In the genomic region with DNA sequence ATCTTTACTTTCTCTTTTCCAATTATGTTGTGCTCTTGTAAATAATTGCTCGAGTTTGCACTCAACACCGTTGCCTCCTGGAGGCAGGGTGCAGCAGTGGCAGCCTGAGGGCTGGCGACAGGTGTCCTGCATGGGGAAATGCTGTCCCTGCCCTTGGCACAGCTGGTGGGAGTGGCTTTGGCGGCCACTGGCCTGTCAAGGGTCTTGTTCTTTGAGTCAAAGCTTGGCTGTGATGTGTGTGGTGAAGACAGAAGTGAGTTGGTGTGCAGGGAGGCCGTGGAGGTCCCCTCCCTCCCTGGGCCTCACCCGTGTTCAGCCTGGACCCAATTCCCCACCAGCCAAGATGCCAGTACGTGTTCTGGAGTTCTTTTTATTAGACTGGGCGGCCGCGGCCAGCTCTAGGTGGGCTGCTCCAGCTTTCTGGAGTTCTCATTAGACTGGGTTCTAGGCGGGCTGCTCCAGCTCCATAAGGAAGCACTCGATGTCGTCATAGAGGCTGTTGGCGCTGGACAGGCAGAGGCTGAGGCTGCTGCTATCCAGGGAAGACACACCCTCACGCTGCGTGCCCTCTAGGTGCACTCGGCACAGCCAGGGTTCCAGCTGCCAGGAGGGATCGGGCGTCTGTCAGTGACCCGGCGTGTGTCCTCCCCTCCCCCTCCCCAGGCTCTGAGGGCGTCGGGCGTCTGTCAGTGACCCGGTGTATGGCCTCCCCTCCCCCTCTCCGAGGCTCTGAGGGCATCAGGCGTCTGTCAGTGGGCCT, we compare ENCODE assay signal across 7 cellular contexts. TPM values are rescaled to one million over a fixed set of nuclear protein-coding genes. Genes with fewer than 3 reads are reported as not detected.
A peak's percentile ranks its signal among the peaks of the same experiment; 100 is the strongest.
DNase-seq lines count a peak whose midpoint lies in the region; ATAC-seq and TF ChIP-seq lines count a peak whose summit lies in the region.

No MANE protein-coding gene starts in this region.

- no peak overlapping the region for H4K12ac ChIP-seq in trophoblast cell (ENCODE audit: low read depth, low read length)

- H3K4me1 ChIP-seq in duodenal mucosa (ENCODE audit: control insufficient read depth in 1 of 2, insufficient read depth in 2 of 2, low read length in 2 of 2) (peaks cover 45 to 49% of the 10 kb centered on the region in 2 donors), trophoblast cell (ENCODE audit: control insufficient read depth in 1 of 2, insufficient read depth in 2 of 2, low read length in 2 of 2) (peaks cover 9 to 17% of the 10 kb centered on the region in 2 experiments)

- H3K4me3 ChIP-seq in duodenal mucosa (ENCODE audit: low read depth in 1 of 2, low read length in 2 of 2), result no peak overlapping the region
- no peak overlapping the region for H3K4me3 ChIP-seq in trophoblast cell (ENCODE audit: low read depth, low read length)

- H3K27me3 ChIP-seq in duodenal mucosa (ENCODE audit: control insufficient read depth in 1 of 2, insufficient read depth in 2 of 2, low read length in 2 of 2), result no peaks in the 10 kb centered on the region
- H3K27me3 ChIP-seq in trophoblast cell (ENCODE audit: insufficient read depth, low read length), result no peaks in the 10 kb centered on the region

- WGBS in trophoblast cell (ENCODE audit: extremely low coverage, insufficient coverage, insufficient read length), result no CpG with 5 or more reads among the region's 27 CpGs

- H3K79me1 ChIP-seq in trophoblast cell (ENCODE audit: low read length), result peaks cover 2% of the 10 kb centered on the region

- peak overlapping the region; percentile 62 for H3K27ac ChIP-seq in duodenal mucosa (ENCODE audit: low read depth, low read length)
- H3K27ac ChIP-seq in trophoblast cell (ENCODE audit: low read depth, low read length), result no peak overlapping the region

- no peak overlapping the region for H3K4ac ChIP-seq in trophoblast cell (ENCODE audit: low read depth, low read length)

- peaks cover 42 to 65% of the 10 kb centered on the region in 2 donors for H3K36me3 ChIP-seq in duodenal mucosa (ENCODE audit: control insufficient read depth in 1 of 2, insufficient read depth in 2 of 2, low read length in 2 of 2)
- H3K36me3 ChIP-seq in trophoblast cell (ENCODE audit: control insufficient read depth in 1 of 2, insufficient read depth in 2 of 2, low read length in 2 of 2), result peaks cover 68 to 70% of the 10 kb centered on the region in 2 experiments

- no peak overlapping the region for H3K18ac ChIP-seq in trophoblast cell (ENCODE audit: low read length)

- H3K23ac ChIP-seq in trophoblast cell (ENCODE audit: low read length), result no peak overlapping the region

- H3K14ac ChIP-seq in trophoblast cell (ENCODE audit: low read length), result no peak overlapping the region

- H2AK5ac ChIP-seq in trophoblast cell (ENCODE audit: low read length), result no peak overlapping the region

- TF ChIP-seq CTCF in GM12874 (IDR thresholded peaks at IDR 0.05; ENCODE audit: insufficient read depth, low read depth, low read length), result peak; percentile 27; the same call in 1 of the 2 replicates

- H3K9ac ChIP-seq in duodenal mucosa (ENCODE audit: low read depth in 1 of 2, low read length in 2 of 2) (peak overlapping the region; percentile 41 to 43), trophoblast cell (ENCODE audit: low read length) (no peak overlapping the region)

- H2AFZ ChIP-seq in trophoblast cell (ENCODE audit: insufficient read depth, low read length, poor library complexity), result no peak overlapping the region

- DNase-seq in NCI-H1105 treated with DMSO at 0.1 percent for 48 hours (lab: John Stamatoyannopoulos, UW) (peak; percentile 56), trophoblast cell (peak; percentile 48 to 74)

- ATAC-seq in HG03432 (IDR thresholded peaks at IDR 0.05; ENCODE audit: unreplicated experiment) (no peak), GM21360 (IDR thresholded peaks at IDR 0.05; ENCODE audit: unreplicated experiment) (no peak), GM21390 (IDR thresholded peaks at IDR 0.05; ENCODE audit: unreplicated experiment) (no peak)

- no peak overlapping the region for H3K4me2 ChIP-seq in trophoblast cell (ENCODE audit: low read length)

- H3K79me2 ChIP-seq in trophoblast cell (ENCODE audit: control insufficient read depth, insufficient read depth, low read length, poor library complexity), result no peaks in the 10 kb centered on the region

- H4K91ac ChIP-seq in trophoblast cell (ENCODE audit: low read depth, low read length), result no peak overlapping the region

- H2BK12ac ChIP-seq in trophoblast cell (ENCODE audit: low read length), result no peak overlapping the region

- no peaks in the 10 kb centered on the region for H3K9me3 ChIP-seq in duodenal mucosa (ENCODE audit: control insufficient read depth in 1 of 2, low read length in 2 of 2)
- H3K9me3 ChIP-seq in trophoblast cell (ENCODE audit: insufficient read depth, low read depth, low read length), result peaks cover 1% of the 10 kb centered on the region

- H4K8ac ChIP-seq in trophoblast cell (ENCODE audit: low read depth, low read length), result no peak overlapping the region

- no peak overlapping the region for H2BK5ac ChIP-seq in trophoblast cell (ENCODE audit: low read depth, low read length, poor library complexity)

- no peak overlapping the region for H2BK120ac ChIP-seq in trophoblast cell (ENCODE audit: insufficient read depth, low read length, poor library complexity)

RNA-seq across cellular contexts. Expression of gene IRF7, which starts 3.4 kb away (rescaled TPM):
- 10.6 and 11.1 TPM in 2 replicates for polyA plus RNA-seq in trophoblast cell (2013)

RNA-seq across cellular contexts. Expression of gene CDHR5, which starts 12.4 kb away (rescaled TPM):
- 0.03 and 0.04 TPM in 2 replicates for polyA plus RNA-seq in trophoblast cell (2013)

RNA-seq across cellular contexts. Expression of gene SCT, which starts 14.6 kb away (rescaled TPM):
- 0.48 and 0.56 TPM in 2 replicates for polyA plus RNA-seq in trophoblast cell (2013)

RNA-seq across cellular contexts. Expression of gene DRD4, which starts 24.7 kb away (rescaled TPM):
- 1.0 and 1.1 TPM in 2 replicates for polyA plus RNA-seq in trophoblast cell (2013)

RNA-seq across cellular contexts. Expression of gene PHRF1, which starts 36.1 kb away (rescaled TPM):
- 23.6 and 23.8 TPM in 2 replicates for polyA plus RNA-seq in trophoblast cell (2013)
